23 cellular contexts compared by ENCODE assay signal in genomic region chr3:109355625-109356441, GRCh38. TPM values are rescaled to one million over a fixed set of nuclear protein-coding genes. Genes with fewer than 3 reads are reported as not detected.
DNase-seq lines count a peak whose midpoint lies in the region; ATAC-seq and TF ChIP-seq lines count a peak whose summit lies in the region.
"Had no signal": no experiment of that assay in that cellular context is flagged by ENCODE, and none has a peak within 500 bp of the region (broad histone marks: within the 10 kb centered on the region; RNA-seq: fewer than 3 reads in every experiment).

No MANE protein-coding gene starts in this region.

- no peaks in the 10 kb centered on the region for H4K20me1 ChIP-seq in neural cell (ENCODE audit: insufficient read depth)
- H4K20me1 ChIP-seq: BLaER1 had no signal

- TF ChIP-seq CTCF in WTC11 (IDR thresholded peaks at IDR 0.05) (no peak), neural cell (IDR thresholded peaks at IDR 0.05; ENCODE audit: poor library complexity, severe bottlenecking) (no peak)

- H3K27me3 ChIP-seq in iPS-20b (ENCODE audit: insufficient read depth, low read length) = no peaks in the 10 kb centered on the region
- H3K27me3 ChIP-seq in neural cell (ENCODE audit: insufficient read depth, low read depth, low read length) = no peaks in the 10 kb centered on the region
- H3K27me3 ChIP-seq: BLaER1, MG63 had no signal

- H3K27me3 Mint-ChIP-seq in WTC11 (ENCODE audit: low read depth) = no peaks in the 10 kb centered on the region
- peaks cover 2% of the 10 kb centered on the region for H3K27me3 Mint-ChIP-seq in T-helper 2 cell treated with Interferon-gamma antibody and Interleukin-4, amounts not matched to agents 5 μg/mL and 100 μg/mL, for 36 hours (ENCODE audit: low read depth)

- H3K4me2 ChIP-seq in neural cell (ENCODE audit: low read length) = no peak overlapping the region
- H3K4me2 ChIP-seq: A549, BLaER1 had no signal

- TF ChIP-seq RAD21 in neural cell (conservative IDR thresholded peaks at IDR 0.05) = no peak

- H3K4me1 Mint-ChIP-seq in WTC11 = peaks cover 67% of the 10 kb centered on the region
- H3K4me1 Mint-ChIP-seq in T-helper 2 cell treated with Interferon-gamma antibody and Interleukin-4, amounts not matched to agents 5 μg/mL and 100 μg/mL, for 36 hours (ENCODE audit: low read depth) = no peaks in the 10 kb centered on the region

- TF ChIP-seq EP300 in neural cell (conservative IDR thresholded peaks at IDR 0.05; ENCODE audit: poor library complexity, severe bottlenecking) = no peak

- peaks cover 39% of the 10 kb centered on the region for H3K4me1 ChIP-seq in iPS-20b (ENCODE audit: insufficient read depth, low read length)
- H3K4me1 ChIP-seq: BLaER1 had no signal

- H3K4me3 ChIP-seq in iPS-20b (ENCODE audit: low read length) = peak overlapping the region; percentile 47
- H3K4me3 ChIP-seq in neural cell (ENCODE audit: low read length) = peak overlapping the region; percentile 36
- H3K4me3 ChIP-seq: A549, BLaER1, GM23248, MG63, skin epidermis had no signal

- H3K4me3 Mint-ChIP-seq in WTC11 = peak overlapping the region; percentile 68
- no peak overlapping the region for H3K4me3 Mint-ChIP-seq in T-helper 2 cell treated with Interferon-gamma antibody and Interleukin-4, amounts not matched to agents 5 μg/mL and 100 μg/mL, for 36 hours
- H3K4me3 Mint-ChIP-seq: activated CD8-positive, alpha-beta T cell treated with anti-CD3 and anti-CD28 coated beads, Interleukin-2, amount 10 ng/mL, durations not matched to agents 7 days and 5 days had no signal

- no peak overlapping the region for H2AFZ ChIP-seq in neural cell (ENCODE audit: low read depth, low read length)
- H2AFZ ChIP-seq: GM23248 had no signal

- peaks cover 21% of the 10 kb centered on the region for H3K36me3 ChIP-seq in iPS-20b (ENCODE audit: insufficient read depth, low read depth, low read length)
- no peaks in the 10 kb centered on the region for H3K36me3 ChIP-seq in neural cell (ENCODE audit: insufficient read depth, low read length)
- H3K36me3 ChIP-seq: BLaER1, MG63 had no signal

- no peaks in the 10 kb centered on the region for H3K9me2 ChIP-seq in neural cell (ENCODE audit: insufficient read depth, low read length)

- peak overlapping the region; percentile 76; the same call in 1 of the 2 replicates for H3K9ac ChIP-seq in iPS-20b (ENCODE audit: low read depth, low read length)
- no peak overlapping the region for H3K9ac ChIP-seq in neural cell (ENCODE audit: low read length)
- H3K9ac ChIP-seq: BLaER1, GM23248 had no signal

- H3K9me3 ChIP-seq in iPS-20b (ENCODE audit: insufficient read depth, low read depth, low read length) (no peaks in the 10 kb centered on the region), neural cell (ENCODE audit: low read length) (no peaks in the 10 kb centered on the region)
- H3K9me3 ChIP-seq: A549, BLaER1, MG63 had no signal

- CTCF ChIA-PET in WTC11 (lab: Charles Lee) = interaction anchor here (0.7 to 2.3 kb wide), 8 partner anchors 9 to 43 kb away, joined by 3 to 12 read pairs (median 4); no protein-coding TSS in a partner anchor

- H3K27ac ChIP-seq in iPS-20b (ENCODE audit: low read length) (peak overlapping the region; percentile 5), neural cell (ENCODE audit: low read length) (no peak overlapping the region)
- H3K27ac ChIP-seq: A549, BLaER1, GM23248, skin epidermis had no signal

- no peaks in the 10 kb centered on the region for H3K9me3 Mint-ChIP-seq in WTC11
- no peaks in the 10 kb centered on the region for H3K9me3 Mint-ChIP-seq in T-helper 2 cell treated with Interferon-gamma antibody and Interleukin-4, amounts not matched to agents 5 μg/mL and 100 μg/mL, for 36 hours

- DNase-seq in Caki2 (ENCODE audit: low read depth) (peak; percentile 16), WTC11 (ENCODE audit: low spot score) (peak; percentile 71), HK-2 (ENCODE audit: unreplicated experiment) (no peak), Kasumi-1 (lab: John Stamatoyannopoulos, UW) (no peak)
- DNase-seq in T-helper 2 cell treated with Interferon-gamma antibody and Interleukin-4, amounts not matched to agents 5 μg/mL and 100 μg/mL, for 36 hours (ENCODE audit: low spot score) = no peak
- DNase-seq: activated CD4-positive, CD25-positive, alpha-beta regulatory T cell; activated CD8-positive, alpha-beta T cell treated with anti-CD3 and anti-CD28 coated beads, Interleukin-2, amount 10 ng/mL, durations not matched to agents 7 days and 5 days; activated naive CD4-positive, alpha-beta T cell treated with anti-CD3 and anti-CD28 coated beads, Interleukin-2, amount 50 U/mL, for 16 hours; activated T-cell treated with anti-CD3 and anti-CD28 coated beads, Interleukin-2, amount 50 U/mL, for 48 hours; GM23248; MG63; NCI-H82; stimulated activated CD4-positive, alpha-beta T cell treated with anti-CD3 and anti-CD28 coated beads, Interleukin-4, amount 100 ng/mL, for 24 hours had no signal

- peak overlapping the region; percentile 99 for H3K27ac Mint-ChIP-seq in WTC11
- H3K27ac Mint-ChIP-seq in T-helper 2 cell treated with Interferon-gamma antibody and Interleukin-4, amounts not matched to agents 5 μg/mL and 100 μg/mL, for 36 hours = no peak overlapping the region
- H3K27ac Mint-ChIP-seq: activated CD8-positive, alpha-beta T cell treated with anti-CD3 and anti-CD28 coated beads, Interleukin-2, amount 10 ng/mL, durations not matched to agents 7 days and 5 days had no signal

- POLR2A ChIA-PET in WTC11 (lab: Charles Lee) = interaction anchor here (0.7 to 1.8 kb wide), 8 partner anchors 10 to 910 kb away, joined by 3 to 9 read pairs (median 3); no protein-coding TSS in a partner anchor

- in situ Hi-C loops in Caki2 (cut with HindIII; ENCODE audit: low pct_unique_long_range_greater_than_20kb, low sequenced_read_pairs) = no loop called here

- no peaks in the 10 kb centered on the region for H3K79me2 ChIP-seq in neural cell (replicated peaks; ENCODE audit: insufficient read depth, low read length)

- H3K36me3 Mint-ChIP-seq in WTC11 = peaks cover 34% of the 10 kb centered on the region
- H3K36me3 Mint-ChIP-seq in T-helper 2 cell treated with Interferon-gamma antibody and Interleukin-4, amounts not matched to agents 5 μg/mL and 100 μg/mL, for 36 hours (ENCODE audit: low read depth) = no peaks in the 10 kb centered on the region

- ATAC-seq in WTC11 = peak; percentile 83
- no peak for ATAC-seq in HG03135 (IDR thresholded peaks at IDR 0.05; ENCODE audit: unreplicated experiment)
- ATAC-seq: A549; activated CD8-positive, alpha-beta T cell treated with anti-CD3 and anti-CD28 coated beads, Interleukin-2, amount 10 ng/mL, durations not matched to agents 7 days and 5 days had no signal

- H3F3A ChIP-seq in neural cell (ENCODE audit: insufficient read depth, low read length, poor library complexity, severe bottlenecking) = no peaks in the 10 kb centered on the region

TF ChIP-seq in WTC11, 78 proteins besides CTCF, POLR2A, EP300 and RAD21 (continues in another document):
- TF ChIP-seq GTF2I (CRISPR knock-in tag; conservative IDR thresholded peaks at IDR 0.05) (no peak), USF1 (CRISPR knock-in tag; IDR thresholded peaks at IDR 0.05) (no peak), ZNF423 (CRISPR knock-in tag; IDR thresholded peaks at IDR 0.05) (peak; percentile 73), ETV6 (CRISPR knock-in tag; IDR thresholded peaks at IDR 0.05) (0 out of 2 replicates have a peak, but pooled peaks have one; percentile 33), FOXK1 (CRISPR knock-in tag; IDR thresholded peaks at IDR 0.05) (peak; percentile 43; the same call in 1 of the 2 replicates)

TF ChIP-seq in neural cell, 6 proteins besides CTCF, POLR2A, EP300 and RAD21:
- TF ChIP-seq POLR2AphosphoS5 (IDR thresholded peaks at IDR 0.05) (no peak), EZH2 (IDR thresholded peaks at IDR 0.05; ENCODE audit: borderline replicate concordance, insufficient read depth, low read length, poor library complexity, severe bottlenecking) (no peak), SMC3 (conservative IDR thresholded peaks at IDR 0.05; ENCODE audit: poor library complexity) (no peak), MXI1 (conservative IDR thresholded peaks at IDR 0.05; ENCODE audit: poor library complexity, severe bottlenecking) (no peak), TAF1 (IDR thresholded peaks at IDR 0.05; ENCODE audit: low read depth) (no peak), REST (IDR thresholded peaks at IDR 0.05; ENCODE audit: borderline replicate concordance) (no peak)

RNA-seq across cellular contexts. Expression of gene DPPA4, which starts 18.5 kb away (rescaled TPM):
- not detected in 2 replicates for total RNA-seq in Caki2 (2014; rRNA removed; shearing (Covaris generic); ENCODE audit: low replicate concordance)
- 774 to 901 TPM (median 898 TPM) in 3 replicates for total RNA-seq in WTC11 (2021)
- polyA plus RNA-seq in neural cell = 1.2 and 1.6 TPM in 2 replicates
- polyA minus RNA-seq in neural cell = 0.23 TPM in 1 of 2 replicates, not detected in the other
- total RNA-seq: activated CD8-positive, alpha-beta T cell treated with anti-CD3 and anti-CD28 coated beads, Interleukin-2, amount 10 ng/mL, durations not matched to agents 7 days and 5 days; G401; GM23248; lower leg skin; T-helper 2 cell treated with Interferon-gamma antibody and Interleukin-4, amounts not matched to agents 100 ng/mL and 5 ng/mL, for 36 hours had no signal
- polyA plus RNA-seq: A549 had no signal

RNA-seq across cellular contexts. Expression of gene DPPA2, which starts 39.5 kb away (rescaled TPM):
- 0.51 TPM in 1 of 2 replicates, not detected in the other for total RNA-seq in Caki2 (2014; rRNA removed; shearing (Covaris generic); ENCODE audit: low replicate concordance)
- 14.9 to 15.8 TPM (median 15.0 TPM) in 3 replicates for total RNA-seq in WTC11 (2021)
- not detected in 2 replicates for polyA plus RNA-seq in neural cell
- polyA minus RNA-seq in neural cell = not detected in 2 replicates
- total RNA-seq: activated CD8-positive, alpha-beta T cell treated with anti-CD3 and anti-CD28 coated beads, Interleukin-2, amount 10 ng/mL, durations not matched to agents 7 days and 5 days; G401; GM23248; lower leg skin; T-helper 2 cell treated with Interferon-gamma antibody and Interleukin-4, amounts not matched to agents 100 ng/mL and 5 ng/mL, for 36 hours; ureter had no signal
- polyA plus RNA-seq: A549, GM23248 had no signal

Comparison
In these comparisons a context has a peak if more than half of its experiments do, and no peak if none do; other contexts are left out.
1. DNase-seq: peak in Caki2 (single experiment) and WTC11 (single experiment); none in T-helper 2 cell treated with Interferon-gamma antibody and Interleukin-4, amounts not matched to agents 5 μg/mL and 100 μg/mL, for 36 hours (single experiment), HK-2 (single experiment) and Kasumi-1 (0 of 2).
2. RNA of gene DPPA4, which starts 18.5 kb away (total RNA-seq): 774 to 901 TPM in WTC11; not detected in Caki2; every median in the first group is over 100 times any median in the second.
3. RNA of gene DPPA2, which starts 39.5 kb away (total RNA-seq): 14.9 to 15.8 TPM in WTC11; 0.51 TPM in Caki2; every median in the first group is over 10 times any median in the second.